Comparison of ENCODE assay signal across 22 cellular contexts in the genomic region with DNA sequence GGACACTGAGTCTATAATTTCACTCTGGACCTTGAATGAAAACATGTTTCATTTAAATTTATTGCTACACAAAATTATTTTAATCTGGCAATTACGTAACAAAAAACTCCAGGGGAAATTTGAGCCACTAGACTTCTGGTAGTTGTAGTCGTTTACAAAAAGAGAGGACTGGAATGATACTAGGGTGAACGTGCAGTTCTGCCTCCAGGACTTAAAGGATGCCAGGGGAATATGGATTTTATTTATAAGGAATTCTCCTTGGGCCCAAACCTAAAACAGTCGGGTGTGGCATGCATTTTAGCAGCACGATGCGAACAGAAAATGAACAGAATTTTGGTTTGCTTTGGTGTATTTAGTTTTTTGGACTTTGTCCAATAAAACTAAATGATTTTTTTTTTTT.
"Had no signal": no experiment of that assay in that cellular context is flagged by ENCODE, and none has a peak within 500 bp of the region (broad histone marks: within the 10 kb centered on the region; RNA-seq: fewer than 3 reads in every experiment).

No MANE protein-coding gene starts in this region.

- ATAC-seq: activated CD8-positive, alpha-beta memory T cell treated with anti-CD3 and anti-CD28 coated beads, Interleukin-2, amount 10 ng/mL, durations not matched to agents 7 days and 5 days; activated naive CD4-positive, alpha-beta T cell treated with anti-CD3 and anti-CD28 coated beads, Interleukin-2, amount 50 U/mL, for 72 hours; activated naive CD8-positive, alpha-beta T cell treated with anti-CD3 and anti-CD28 coated beads, Interleukin-2, amount 50 U/mL, for 24 hours had no signal

- DNase-seq: activated B cell treated with CpG ODN at 0.5 μM for 24 hours; activated CD4-positive, alpha-beta T cell treated with anti-CD3 and anti-CD28 coated beads for 1 hour; activated CD4-positive, alpha-beta T cell treated with anti-CD3 and anti-CD28 coated beads, Interleukin-2, amount 10 ng/mL, durations not matched to agents 24 days and 14 days; activated CD4-positive, alpha-beta T cell treated with anti-CD3 and anti-CD28 coated beads, Interleukin-2, amount 50 U/mL, for 48 hours; activated CD8-positive, alpha-beta memory T cell treated with anti-CD3 and anti-CD28 coated beads, Interleukin-2, amount 10 ng/mL, durations not matched to agents 7 days and 5 days; activated effector memory CD4-positive, alpha-beta T cell treated with Interleukin-2 at 50 U/mL for 16 hours; activated naive CD4-positive, alpha-beta T cell; activated naive CD8-positive, alpha-beta T cell treated with anti-CD3 and anti-CD28 coated beads, Interleukin-2, amount 50 U/mL, for 24 hours; activated T-cell treated with anti-CD3 and anti-CD28 coated beads, Interleukin-2, amount 50 U/mL, for 24 hours; amygdala; Kasumi-1; KBM-7; NCI-H1105 treated with DMSO at 0.1 percent for 48 hours; NCI-H146; NCI-H1930; NCI-H2107; NCI-H2227 treated with DMSO at 0.1 percent for 48 hours; NCI-H526; NK-92 treated with Interleukin-12 subunit alpha and Interleukin-12 subunit beta, amount 100 ng/mL, for 24 hours; OCI-M1; SHP77 had no signal
